ENCODE assay signal across 8 cellular contexts in the genomic region with DNA sequence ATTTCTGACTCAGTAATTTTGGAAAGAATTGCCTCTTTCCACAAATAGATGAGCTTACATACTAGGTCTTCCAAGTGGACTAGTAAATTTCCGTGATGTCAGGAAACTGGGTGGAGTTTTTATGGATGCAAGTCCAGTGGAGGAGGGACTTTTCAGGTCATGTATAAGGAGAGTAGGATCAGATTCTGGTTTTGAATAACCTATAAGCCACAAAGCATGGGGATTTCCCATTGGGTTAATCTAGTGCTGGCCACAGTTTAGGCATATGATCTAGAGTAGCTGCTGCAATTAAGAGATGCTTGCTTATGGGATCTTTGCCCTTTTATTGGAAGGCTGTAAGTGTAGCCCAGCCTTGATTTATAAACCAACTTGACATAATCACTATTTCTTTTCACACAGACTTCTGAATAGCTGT. TPM values are rescaled to one million over a fixed set of nuclear protein-coding genes. Genes with fewer than 3 reads are reported as not detected.
DNase-seq lines count a peak whose midpoint lies in the region; ATAC-seq and TF ChIP-seq lines count a peak whose summit lies in the region.

No MANE protein-coding gene starts in this region.

- H2BK12ac ChIP-seq in mesenchymal stem cell (ENCODE audit: low read length in 2 of 2) = no peak overlapping the region

- no peak overlapping the region for H2AFZ ChIP-seq in mesenchymal stem cell (ENCODE audit: low read depth, low read length)

- POLR2A ChIA-PET in GM10248 (lab: Yijun Ruan, JAX) = interaction anchor here (1.0 to 1.5 kb wide), 3 partner anchors 25 to 35 kb away, joined by 3 to 6 read pairs (median 4); a partner anchor contains a TSS

- H3K18ac ChIP-seq in mesenchymal stem cell (ENCODE audit: low read depth in 1 of 2, low read length in 2 of 2) = no peak overlapping the region

- H3K23ac ChIP-seq in mesenchymal stem cell (ENCODE audit: low read length in 2 of 2) = no peak overlapping the region

- peak; percentile 87 for ATAC-seq in HG03469 (IDR thresholded peaks at IDR 0.05; ENCODE audit: unreplicated experiment)

- in situ Hi-C loops in astrocyte of the spinal cord (cut with HindIII; ENCODE audit: low sequenced_read_pairs) = no loop called here

- 97% methylated on average over 1 of the region's 1 CpG for WGBS in mesenchymal stem cell

- no peak overlapping the region for H2BK5ac ChIP-seq in mesenchymal stem cell (ENCODE audit: low read depth, low read length, poor library complexity, severe bottlenecking)

- peak; percentile 45 for DNase-seq in GM10248 (ENCODE audit: extremely low spot score)
- DNase-seq in GM20000 (ENCODE audit: low spot score) = peak; percentile 38
- peak; percentile 84 for DNase-seq in astrocyte of the spinal cord (ENCODE audit: low read depth, low spot score)
- DNase-seq in mesenchymal stem cell = peak; percentile 94
- DNase-seq in stimulated activated naive CD4-positive, alpha-beta T cell (lab: John Stamatoyannopoulos, UW) = no peak
- no peak for DNase-seq in posterior vena cava (ENCODE audit: low spot score)
- DNase-seq in T1000 (lab: John Stamatoyannopoulos, UW) = no peak

- no peak for TF ChIP-seq CTCF in GM10248 (IDR thresholded peaks at IDR 0.05; ENCODE audit: control extremely low read depth, extremely low read depth, low read depth, missing control alignments)
- TF ChIP-seq CTCF in GM20000 (IDR thresholded peaks at IDR 0.05; ENCODE audit: extremely low read depth, missing control alignments) = no peak
- TF ChIP-seq CTCF in astrocyte of the spinal cord (IDR thresholded peaks at IDR 0.05; ENCODE audit: low read depth, low read length) = no peak

- H2BK15ac ChIP-seq in mesenchymal stem cell (ENCODE audit: low read depth, poor library complexity, severe bottlenecking) = no peak overlapping the region

- H3K9me3 ChIP-seq in mesenchymal stem cell (ENCODE audit: control insufficient read depth, low read length) = no peaks in the 10 kb centered on the region

- no peak overlapping the region for H2AK5ac ChIP-seq in mesenchymal stem cell (ENCODE audit: low read length, severe bottlenecking)

- intact Hi-C loops in posterior vena cava (cut with DNase I) = no loop called here

- peak overlapping the region; percentile 86 for H3K9ac ChIP-seq in mesenchymal stem cell (ENCODE audit: low read length)

- peaks cover 2% of the 10 kb centered on the region for H3K4me1 ChIP-seq in mesenchymal stem cell (ENCODE audit: control insufficient read depth, insufficient read depth, low read depth, low read length)

- H2BK120ac ChIP-seq in mesenchymal stem cell (ENCODE audit: low read depth, low read length) = no peak overlapping the region

- H4K8ac ChIP-seq in mesenchymal stem cell (ENCODE audit: low read length) = no peak overlapping the region

- no peak overlapping the region for H3K4me2 ChIP-seq in mesenchymal stem cell (ENCODE audit: low read length, poor library complexity, severe bottlenecking)

- no peaks in the 10 kb centered on the region for H3K36me3 ChIP-seq in mesenchymal stem cell (ENCODE audit: control insufficient read depth in 1 of 2, insufficient read depth in 2 of 2, low read depth in 1 of 2, low read length in 2 of 2)

- CTCF ChIA-PET in GM10248 (lab: Yijun Ruan, JAX) = interaction anchor here (0.9 to 4.6 kb wide), 7 partner anchors 8 to 323 kb away, joined by 3 to 28 read pairs (median 5); no protein-coding TSS in a partner anchor

- no peaks in the 10 kb centered on the region for H3K27me3 ChIP-seq in mesenchymal stem cell (ENCODE audit: control insufficient read depth in 1 of 2, insufficient read depth in 1 of 2, low read length in 2 of 2)

- H3K4me3 ChIP-seq in astrocyte of the spinal cord (ENCODE audit: low read depth, low read length) (no peak overlapping the region), mesenchymal stem cell (ENCODE audit: insufficient read depth in 1 of 2, low read depth in 1 of 2, low read length in 2 of 2) (no peak overlapping the region)

- H3K14ac ChIP-seq in mesenchymal stem cell (ENCODE audit: low read length in 2 of 2) = no peak overlapping the region

- peaks cover 13% of the 10 kb centered on the region for H3K79me1 ChIP-seq in mesenchymal stem cell (replicated peaks; ENCODE audit: low read length, poor library complexity, severe bottlenecking)

- no peak overlapping the region for H3K27ac ChIP-seq in mesenchymal stem cell (ENCODE audit: low read length, poor library complexity, severe bottlenecking)

- H4K91ac ChIP-seq in mesenchymal stem cell (ENCODE audit: low read length) = no peak overlapping the region

- H3K4ac ChIP-seq in mesenchymal stem cell (ENCODE audit: low read depth in 1 of 2, low read length in 2 of 2) = no peak overlapping the region

RNA-seq across cellular contexts. Expression of a gene that starts 33.8 kb away (rescaled TPM):
- 18.5 TPM for polyA plus RNA-seq in mesenchymal stem cell (2013, experiment 1 of 2)
- 19.1 TPM for polyA plus RNA-seq in mesenchymal stem cell (2013, experiment 2 of 2)
- total RNA-seq in posterior vena cava = 100 to 1,000 TPM in 1 of 2 donors, 10 to 100 TPM in 1; 93.3 to 221 TPM

RNA-seq across cellular contexts. Expression of a gene that starts 54.8 kb away (rescaled TPM):
- 4.1 TPM for polyA plus RNA-seq in mesenchymal stem cell (2013, experiment 1 of 2)
- 4.6 TPM for polyA plus RNA-seq in mesenchymal stem cell (2013, experiment 2 of 2)
- 10 to 100 TPM in 1 of 2 donors, 1 to 10 TPM in 1; 7.6 to 32.7 TPM for total RNA-seq in posterior vena cava

Comparison
In these comparisons a context has a peak if more than half of its experiments do, and no peak if none do; other contexts are left out.
1. DNase-seq: peak in GM10248 (single experiment), GM20000 (single experiment), astrocyte of the spinal cord (single experiment) and mesenchymal stem cell (single experiment); none in stimulated activated naive CD4-positive, alpha-beta T cell (0 of 6), posterior vena cava (single experiment) and T1000 (single experiment).